ENCODE assay signal across 8 cellular contexts in the genomic region with DNA sequence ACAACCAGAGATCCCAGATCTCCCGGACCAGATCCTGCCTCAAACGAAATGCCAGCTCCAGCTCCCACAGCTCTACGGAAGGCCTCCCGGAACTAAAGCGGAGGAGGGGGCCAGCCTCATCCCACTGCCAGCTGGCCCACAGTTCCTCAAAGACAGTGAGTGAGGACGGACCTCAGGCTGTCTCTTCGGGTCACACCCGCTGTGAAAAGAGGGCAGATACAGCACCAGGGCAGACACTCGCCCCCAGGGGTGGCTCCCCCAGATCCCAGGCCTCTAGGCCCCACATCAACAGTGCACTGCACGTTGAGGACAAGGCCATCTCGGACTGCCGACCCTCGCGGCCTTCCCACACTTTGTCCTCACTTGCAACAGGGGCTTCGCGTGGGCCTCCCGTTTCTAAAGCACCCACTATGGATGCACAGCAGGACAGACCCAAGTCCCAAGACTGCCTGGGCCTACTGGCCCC.
DNase-seq lines count a peak whose midpoint lies in the region; ATAC-seq and TF ChIP-seq lines count a peak whose summit lies in the region.
"Not testable (repeated sequence)": the region's sequence is repeated elsewhere in the genome, so short reads cannot be mapped to it uniquely, and the experiment has no call there.

No MANE protein-coding gene starts in this region.

- DNase-seq in Caco-2 (peak; percentile 26 to 60), SJCRH30 (peak; percentile 22 to 41), mammary epithelial cell (peak; percentile 0), head of caudate nucleus (peak in 36 of 42 donors; percentile 4 to 76 (median 48)), right lobe of liver (peak; percentile 44 to 57 (median 51)), ovary (peak; percentile 33 to 59 (median 51)), stomach (peak; percentile 42)
- DNase-seq in activated T-helper 2 cell treated with anti-CD3 and anti-CD28 coated beads, Interferon-gamma antibody, Interleukin-2, Interleukin-4, amounts not matched to agents 10 μg/mL and 5 μg/mL and 100 μg/mL, durations not matched to agents 14 hours and 24 hours and 36 hours (ENCODE audit: low spot score): peak; percentile 24

- not testable (repeated sequence) for TF ChIP-seq CTCF in Caco-2 (IDR thresholded peaks at IDR 0.05; ENCODE audit: insufficient read depth in 1 of 2, low read depth in 1 of 2, low read length in 1 of 2, severe bottlenecking in 1 of 2, unreplicated experiment in 1 of 2); mammary epithelial cell (conservative IDR thresholded peaks at IDR 0.05 in 1 of 2, IDR thresholded peaks at IDR 0.05 in 1 of 2; ENCODE audit: extremely low read depth in 1 of 2, insufficient read depth in 1 of 2, low read depth in 1 of 2, low read length in 2 of 2); right lobe of liver (IDR thresholded peaks at IDR 0.05); ovary (IDR thresholded peaks at IDR 0.05); stomach (IDR thresholded peaks at IDR 0.05)

- not testable (repeated sequence) for H3K4me3 Mint-ChIP-seq in Caco-2 (ENCODE audit: unreplicated experiment); activated T-helper 2 cell treated with anti-CD3 and anti-CD28 coated beads, Interferon-gamma antibody, Interleukin-2, Interleukin-4, amounts not matched to agents 10 μg/mL and 5 μg/mL and 100 μg/mL, durations not matched to agents 14 hours and 24 hours and 36 hours (ENCODE audit: low read depth)

- not testable (repeated sequence) for ATAC-seq in right lobe of liver

- not testable (repeated sequence) for TF ChIP-seq POLR2A in right lobe of liver (IDR thresholded peaks at IDR 0.05); ovary (IDR thresholded peaks at IDR 0.05); stomach (IDR thresholded peaks at IDR 0.05)

- H3K36me3 Mint-ChIP-seq in Caco-2 (ENCODE audit: insufficient read depth, unreplicated experiment): peaks cover 44% of the 10 kb centered on the region
- peaks cover 14% of the 10 kb centered on the region for H3K36me3 Mint-ChIP-seq in activated T-helper 2 cell treated with anti-CD3 and anti-CD28 coated beads, Interferon-gamma antibody, Interleukin-2, Interleukin-4, amounts not matched to agents 10 μg/mL and 5 μg/mL and 100 μg/mL, durations not matched to agents 14 hours and 24 hours and 36 hours (ENCODE audit: low read depth)

- H3K4me2 ChIP-seq in mammary epithelial cell (ENCODE audit: insufficient read depth, low read depth, low read length): not testable (repeated sequence)

- H2AFZ ChIP-seq in mammary epithelial cell (ENCODE audit: low read depth, low read length): not testable (repeated sequence)

- not testable (repeated sequence) for H3K27me3 Mint-ChIP-seq in Caco-2 (ENCODE audit: insufficient read depth, unreplicated experiment); activated T-helper 2 cell treated with anti-CD3 and anti-CD28 coated beads, Interferon-gamma antibody, Interleukin-2, Interleukin-4, amounts not matched to agents 10 μg/mL and 5 μg/mL and 100 μg/mL, durations not matched to agents 14 hours and 24 hours and 36 hours (ENCODE audit: low read depth)

- in situ Hi-C loops in mammary epithelial cell (cut with MboI; ENCODE audit: low sequenced_read_pairs in 2 of 2): not testable (repeated sequence)

- peak overlapping the region; percentile 55 for H3K27ac Mint-ChIP-seq in Caco-2 (ENCODE audit: unreplicated experiment)
- not testable (repeated sequence) for H3K27ac Mint-ChIP-seq in activated T-helper 2 cell treated with anti-CD3 and anti-CD28 coated beads, Interferon-gamma antibody, Interleukin-2, Interleukin-4, amounts not matched to agents 10 μg/mL and 5 μg/mL and 100 μg/mL, durations not matched to agents 14 hours and 24 hours and 36 hours

- 95% methylated on average over 17 of the region's 17 CpGs for WGBS in mammary epithelial cell (ENCODE audit: low coverage, missing lambda C conversion rate)
- WGBS in right lobe of liver (ENCODE audit: insufficient coverage, low coverage, low lambda C conversion rate, missing lambda C conversion rate): 95% methylated on average over 17 of the region's 17 CpGs
- WGBS in ovary, 3 donors: 85 to 87% (median 87%) methylated on average over 17 of the region's 17 CpGs
- WGBS in stomach, 5 donors: 93 to 96% (median 95%) methylated on average over 17 of the region's 17 CpGs

- not testable (repeated sequence) for H3K4me1 Mint-ChIP-seq in Caco-2 (ENCODE audit: low read depth, unreplicated experiment); activated T-helper 2 cell treated with anti-CD3 and anti-CD28 coated beads, Interferon-gamma antibody, Interleukin-2, Interleukin-4, amounts not matched to agents 10 μg/mL and 5 μg/mL and 100 μg/mL, durations not matched to agents 14 hours and 24 hours and 36 hours (ENCODE audit: low read depth)

- H3K36me3 ChIP-seq in Caco-2 (ENCODE audit: control insufficient read depth, insufficient read depth, low read length); SJCRH30; mammary epithelial cell (ENCODE audit: insufficient read depth, low read length); right lobe of liver; ovary: not testable (repeated sequence)
- peaks cover 7 to 52% (median 35%) of the 10 kb centered on the region in 4 donors for H3K36me3 ChIP-seq in stomach

- not testable (repeated sequence) for H3K9me3 ChIP-seq in Caco-2; SJCRH30 (replicated peaks); mammary epithelial cell (replicated peaks; ENCODE audit: insufficient read depth, low read length); right lobe of liver; ovary; stomach

- not testable (repeated sequence) for H4K20me1 ChIP-seq in mammary epithelial cell (ENCODE audit: insufficient read depth, low read length)

- POLR2A ChIA-PET in Caco-2 (lab: Charles Lee): not testable (repeated sequence)

- H3K79me2 ChIP-seq in mammary epithelial cell (ENCODE audit: insufficient read depth, low read length): not testable (repeated sequence)

- dilution Hi-C loops in mammary epithelial cell (cut with HindIII; ENCODE audit: low sequenced_read_pairs): not testable (repeated sequence)

- intact Hi-C loops in Caco-2 (cut with micrococcal nuclease; ENCODE audit: unreplicated experiment); activated T-helper 2 cell treated with anti-CD3 and anti-CD28 coated beads, Interferon-gamma antibody, Interleukin-2, Interleukin-4, amounts not matched to agents 10 μg/mL and 5 μg/mL and 100 μg/mL, durations not matched to agents 14 hours and 24 hours and 36 hours (cut with micrococcal nuclease); mammary epithelial cell (cut with micrococcal nuclease); head of caudate nucleus (cut with DNase I); right lobe of liver (cut with DNase I); ovary (cut with DNase I); stomach (cut with DNase I; ENCODE audit: low total_unique reads): not testable (repeated sequence)

- not testable (repeated sequence) for H3K4me1 ChIP-seq in Caco-2; SJCRH30; mammary epithelial cell (ENCODE audit: insufficient read depth, low read length); right lobe of liver; ovary (ENCODE audit: insufficient read depth); stomach

- not testable (repeated sequence) for H3K27me3 ChIP-seq in Caco-2 (replicated peaks; ENCODE audit: control insufficient read depth, insufficient read depth, low read length); SJCRH30; mammary epithelial cell (ENCODE audit: insufficient read depth, low read length); right lobe of liver; ovary; stomach

- CTCF ChIA-PET in Caco-2 (lab: Charles Lee); mammary epithelial cell (lab: Charles Lee; ENCODE audit: low non-redundant PET): not testable (repeated sequence)

- H3K9ac ChIP-seq in mammary epithelial cell (ENCODE audit: insufficient read depth, low read length): not testable (repeated sequence)

- H3K27ac ChIP-seq in SJCRH30: peak overlapping the region; percentile 4; the same call in 1 of the 2 replicates
- H3K27ac ChIP-seq in mammary epithelial cell (ENCODE audit: insufficient read depth, low read depth, low read length); right lobe of liver; ovary; stomach: not testable (repeated sequence)

- H3K4me3 ChIP-seq in Caco-2 (ENCODE audit: low read depth, low read length); SJCRH30; mammary epithelial cell (replicated peaks in 1 of 3; ENCODE audit: insufficient read depth in 1 of 3, low read depth in 2 of 3, low read length in 3 of 3); right lobe of liver; ovary; stomach: not testable (repeated sequence)

- BruUV-seq in Caco-2 (replicated peaks; lab: Mats Ljungman, UMichigan); mammary epithelial cell (replicated peaks; lab: Mats Ljungman, UMichigan): not testable (repeated sequence)

- H3K9me3 Mint-ChIP-seq in Caco-2 (ENCODE audit: unreplicated experiment); activated T-helper 2 cell treated with anti-CD3 and anti-CD28 coated beads, Interferon-gamma antibody, Interleukin-2, Interleukin-4, amounts not matched to agents 10 μg/mL and 5 μg/mL and 100 μg/mL, durations not matched to agents 14 hours and 24 hours and 36 hours: not testable (repeated sequence)

- TF ChIP-seq EP300 in ovary (IDR thresholded peaks at IDR 0.05); stomach (IDR thresholded peaks at IDR 0.05): not testable (repeated sequence)

Comparison
In these comparisons a context has a peak if more than half of its experiments do, and no peak if none do; other contexts are left out.
1. DNase-seq: peak in every context shown above with its lines; median percentile 51 in right lobe of liver; 51 in ovary; 48 in head of caudate nucleus; 43 in Caco-2; 42 in stomach; 32 in SJCRH30; 24 in activated T-helper 2 cell treated with anti-CD3 and anti-CD28 coated beads, Interferon-gamma antibody, Interleukin-2, Interleukin-4, amounts not matched to agents 10 μg/mL and 5 μg/mL and 100 μg/mL, durations not matched to agents 14 hours and 24 hours and 36 hours; 0 in mammary epithelial cell.